ENCODE assay signal across 9 cellular contexts in the genomic region with DNA sequence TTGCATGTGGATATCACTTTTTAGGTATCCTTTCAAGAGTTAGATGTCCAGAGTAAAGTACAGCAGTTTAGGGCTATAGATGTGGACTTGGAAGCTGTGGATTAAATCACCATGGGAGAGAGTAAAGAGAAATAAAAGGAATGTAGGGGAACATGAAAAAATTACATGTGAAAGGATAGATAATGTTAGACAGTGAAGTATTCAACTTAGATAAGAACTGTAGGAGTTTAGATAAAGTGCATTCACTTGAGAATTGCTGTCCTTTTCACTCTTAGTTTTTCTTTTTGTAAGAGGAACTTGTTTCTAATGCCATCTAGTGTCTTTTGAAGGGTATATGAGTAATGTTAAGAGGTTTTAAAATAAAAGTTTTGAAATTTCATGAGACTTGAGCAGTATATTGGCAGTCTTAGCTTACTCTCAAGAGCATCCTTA.
DNase-seq lines count a peak whose midpoint lies in the region; ATAC-seq, FAIRE-seq and TF ChIP-seq lines count a peak whose summit lies in the region.
"Had no signal": no experiment of that assay in that cellular context is flagged by ENCODE, and none has a peak within 500 bp of the region (broad histone marks: within the 10 kb centered on the region; RNA-seq: fewer than 3 reads in every experiment).

No MANE protein-coding gene starts in this region.

- peak overlapping the region; percentile 68 for H3K4me3 Mint-ChIP-seq in T-helper 2 cell treated with Interferon-gamma antibody and Interleukin-4, amounts not matched to agents 5 μg/mL and 100 μg/mL, for 36 hours
- H3K4me3 Mint-ChIP-seq: naive thymus-derived CD8-positive, alpha-beta T cell had no signal

- TF ChIP-seq POLR2A in H54 (IDR thresholded peaks at IDR 0.05; ENCODE audit: low read depth, low read length): no peak

- H3K4me1 Mint-ChIP-seq in T-helper 2 cell treated with Interferon-gamma antibody and Interleukin-4, amounts not matched to agents 5 μg/mL and 100 μg/mL, for 36 hours (ENCODE audit: low read depth): peaks cover 17% of the 10 kb centered on the region

- no peak overlapping the region for H3K4me3 ChIP-seq in AG09309 (ENCODE audit: control insufficient read depth, low read depth, low read length)

- peak; percentile 55 for FAIRE-seq in H54 (lab: Jason Lieb, UNC)

- ATAC-seq in HG03175 (IDR thresholded peaks at IDR 0.05; ENCODE audit: unreplicated experiment) (no peak), GM21576 (IDR thresholded peaks at IDR 0.05; ENCODE audit: unreplicated experiment) (no peak)
- ATAC-seq: naive thymus-derived CD8-positive, alpha-beta T cell had no signal

- peaks cover 2% of the 10 kb centered on the region for H3K9me3 Mint-ChIP-seq in T-helper 2 cell treated with Interferon-gamma antibody and Interleukin-4, amounts not matched to agents 5 μg/mL and 100 μg/mL, for 36 hours

- peak; percentile 27 for DNase-seq in AG09309 (ENCODE audit: low read depth)
- DNase-seq in H54 (ENCODE audit: insufficient read length, low spot score): no peak
- DNase-seq in T-helper 2 cell treated with Interferon-gamma antibody and Interleukin-4, amounts not matched to agents 5 μg/mL and 100 μg/mL, for 36 hours (ENCODE audit: low spot score): no peak
- peak; percentile 32 for DNase-seq in germinal center (ENCODE audit: low spot score)
- no peak for DNase-seq in nucleus accumbens (lab: John Stamatoyannopoulos, UW)
- DNase-seq in NCI-H1105 (lab: John Stamatoyannopoulos, UW): no peak

- H3K36me3 Mint-ChIP-seq in T-helper 2 cell treated with Interferon-gamma antibody and Interleukin-4, amounts not matched to agents 5 μg/mL and 100 μg/mL, for 36 hours (ENCODE audit: low read depth): peaks cover 4% of the 10 kb centered on the region
- H3K36me3 Mint-ChIP-seq: naive thymus-derived CD8-positive, alpha-beta T cell had no signal

- H3K27me3 Mint-ChIP-seq in T-helper 2 cell treated with Interferon-gamma antibody and Interleukin-4, amounts not matched to agents 5 μg/mL and 100 μg/mL, for 36 hours (ENCODE audit: low read depth): no peaks in the 10 kb centered on the region
- H3K27me3 Mint-ChIP-seq: naive thymus-derived CD8-positive, alpha-beta T cell had no signal

- peak overlapping the region; percentile 91 for H3K27ac Mint-ChIP-seq in T-helper 2 cell treated with Interferon-gamma antibody and Interleukin-4, amounts not matched to agents 5 μg/mL and 100 μg/mL, for 36 hours

- peak; percentile 26 for TF ChIP-seq CTCF in AG09309 (IDR thresholded peaks at IDR 0.05; ENCODE audit: control insufficient read depth, insufficient read depth, low read depth, low read length, missing control alignments)

Comparison
In these comparisons a context has a peak if more than half of its experiments do, and no peak if none do; other contexts are left out.
1. DNase-seq: peak in AG09309 (single experiment) and germinal center (single experiment); none in H54 (single experiment), T-helper 2 cell treated with Interferon-gamma antibody and Interleukin-4, amounts not matched to agents 5 μg/mL and 100 μg/mL, for 36 hours (single experiment), nucleus accumbens (0 of 56) and NCI-H1105 (single experiment).